In the genomic region with DNA sequence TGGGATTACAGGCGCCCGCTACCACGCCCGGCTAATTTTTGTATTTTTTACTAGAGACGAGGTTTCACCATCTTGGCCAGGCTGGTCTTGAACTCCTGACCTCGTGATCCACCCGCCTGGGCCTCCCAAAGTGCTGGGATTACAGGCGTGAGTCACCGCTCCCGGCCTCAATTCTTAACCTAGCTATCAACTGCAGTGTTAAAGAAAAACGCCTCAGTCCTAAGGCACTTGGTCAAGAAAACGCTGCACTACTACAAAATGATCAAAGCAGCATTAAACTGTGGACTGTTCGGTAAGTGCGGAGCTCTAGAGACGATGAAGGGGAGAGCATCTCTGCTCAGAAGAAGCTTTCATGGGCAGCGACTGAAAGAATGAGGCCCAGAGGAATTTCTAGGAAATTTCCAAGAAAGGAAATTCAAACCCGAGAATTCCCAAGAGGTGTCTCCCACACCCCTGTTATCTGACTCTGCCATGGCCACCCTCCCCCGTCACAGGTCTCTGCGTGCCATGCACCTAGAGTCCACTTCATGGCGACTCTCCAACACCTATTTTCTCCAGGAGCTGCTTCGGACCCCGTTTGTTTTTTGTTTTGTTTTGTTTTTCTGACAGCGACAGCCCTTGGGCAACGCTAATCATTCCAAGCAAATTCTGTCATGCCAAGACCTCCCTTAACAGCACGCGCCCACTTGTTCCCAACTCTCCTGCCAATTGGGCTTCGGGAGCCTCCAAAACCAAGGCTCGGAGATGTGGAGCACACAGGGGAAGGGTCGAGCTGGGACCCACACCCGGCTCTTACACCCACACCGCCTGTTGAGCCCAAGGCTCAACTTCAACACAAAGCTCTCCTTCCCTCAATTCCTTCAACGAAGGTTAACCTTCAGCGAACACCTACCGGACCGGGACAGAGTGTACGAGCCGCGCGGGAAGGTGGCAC, we compare ENCODE assay signal across 1 cellular context.
TF ChIP-seq lines count a peak whose summit lies in the region.
"Not testable (repeated sequence)": the region's sequence is repeated elsewhere in the genome, so short reads cannot be mapped to it uniquely, and the experiment has no call there.

No MANE protein-coding gene starts in this region.

TF ChIP-seq in K562, 482 proteins besides CTCF, POLR2A, EP300 and RAD21:
- TF ChIP-seq ATF3 (IDR thresholded peaks at IDR 0.05): peak; percentile 69
- TF ChIP-seq ATF3 (CRISPR knock-in tag; conservative IDR thresholded peaks at IDR 0.05); JUND (tag; IDR thresholded peaks at IDR 0.05; ENCODE audit: borderline replicate concordance, low read depth, low read length); TOE1 (CRISPR knock-in tag; IDR thresholded peaks at IDR 0.05; ENCODE audit: borderline replicate concordance, low read depth): not testable (repeated sequence)
- TF ChIP-seq FOSL1 (tag; conservative IDR thresholded peaks at IDR 0.05): peak; percentile 67
- TF ChIP-seq HMGXB4 (CRISPR knock-in tag; IDR thresholded peaks at IDR 0.05): 0 out of 2 replicates have a peak, but pooled peaks have one; percentile 25
- TF ChIP-seq, protein P1, sequence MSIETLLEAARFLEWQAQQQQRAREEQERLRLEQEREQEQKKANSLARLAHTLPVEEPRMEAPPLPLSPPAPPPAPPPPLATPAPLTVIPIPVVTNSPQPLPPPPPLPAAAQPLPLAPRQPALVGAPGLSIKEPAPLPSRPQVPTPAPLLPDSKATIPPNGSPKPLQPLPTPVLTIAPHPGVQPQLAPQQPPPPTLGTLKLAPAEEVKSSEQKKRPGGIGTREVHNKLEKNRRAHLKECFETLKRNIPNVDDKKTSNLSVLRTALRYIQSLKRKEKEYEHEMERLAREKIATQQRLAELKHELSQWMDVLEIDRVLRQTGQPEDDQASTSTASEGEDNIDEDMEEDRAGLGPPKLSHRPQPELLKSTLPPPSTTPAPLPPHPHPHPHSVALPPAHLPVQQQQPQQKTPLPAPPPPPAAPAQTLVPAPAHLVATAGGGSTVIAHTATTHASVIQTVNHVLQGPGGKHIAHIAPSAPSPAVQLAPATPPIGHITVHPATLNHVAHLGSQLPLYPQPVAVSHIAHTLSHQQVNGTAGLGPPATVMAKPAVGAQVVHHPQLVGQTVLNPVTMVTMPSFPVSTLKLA (conservative IDR thresholded peaks at IDR 0.05): 0 out of 4 replicates have a peak, but pooled peaks of 1 of the 2 experiments have one; percentile 10
- TF ChIP-seq CXXC5 (CRISPR knock-in tag; IDR thresholded peaks at IDR 0.05): peak; percentile 20; the same call in 1 of the 2 replicates
- TF ChIP-seq CHD1 (IDR thresholded peaks at IDR 0.05; ENCODE audit: low read length): peak; percentile 15
- 0 out of 2 replicates have a peak, but pooled peaks have one; percentile 10 for TF ChIP-seq TCF3 (CRISPR knock-in tag; IDR thresholded peaks at IDR 0.05)
- peak; percentile 41 for TF ChIP-seq SAP30 (IDR thresholded peaks at IDR 0.05; ENCODE audit: borderline replicate concordance, insufficient read depth, low read depth, low read length, poor library complexity, severe bottlenecking)
- TF ChIP-seq ARID1B (IDR thresholded peaks at IDR 0.05): 0 out of 2 replicates have a peak, but pooled peaks have one; percentile 26
- 0 out of 2 replicates have a peak, but pooled peaks have one; percentile 32 for TF ChIP-seq CEBPB (tag; IDR thresholded peaks at IDR 0.05)
- TF ChIP-seq JUND (IDR thresholded peaks at IDR 0.05; ENCODE audit: borderline replicate concordance, low read depth, low read length): peak; percentile 59
- TF ChIP-seq, protein P2, sequence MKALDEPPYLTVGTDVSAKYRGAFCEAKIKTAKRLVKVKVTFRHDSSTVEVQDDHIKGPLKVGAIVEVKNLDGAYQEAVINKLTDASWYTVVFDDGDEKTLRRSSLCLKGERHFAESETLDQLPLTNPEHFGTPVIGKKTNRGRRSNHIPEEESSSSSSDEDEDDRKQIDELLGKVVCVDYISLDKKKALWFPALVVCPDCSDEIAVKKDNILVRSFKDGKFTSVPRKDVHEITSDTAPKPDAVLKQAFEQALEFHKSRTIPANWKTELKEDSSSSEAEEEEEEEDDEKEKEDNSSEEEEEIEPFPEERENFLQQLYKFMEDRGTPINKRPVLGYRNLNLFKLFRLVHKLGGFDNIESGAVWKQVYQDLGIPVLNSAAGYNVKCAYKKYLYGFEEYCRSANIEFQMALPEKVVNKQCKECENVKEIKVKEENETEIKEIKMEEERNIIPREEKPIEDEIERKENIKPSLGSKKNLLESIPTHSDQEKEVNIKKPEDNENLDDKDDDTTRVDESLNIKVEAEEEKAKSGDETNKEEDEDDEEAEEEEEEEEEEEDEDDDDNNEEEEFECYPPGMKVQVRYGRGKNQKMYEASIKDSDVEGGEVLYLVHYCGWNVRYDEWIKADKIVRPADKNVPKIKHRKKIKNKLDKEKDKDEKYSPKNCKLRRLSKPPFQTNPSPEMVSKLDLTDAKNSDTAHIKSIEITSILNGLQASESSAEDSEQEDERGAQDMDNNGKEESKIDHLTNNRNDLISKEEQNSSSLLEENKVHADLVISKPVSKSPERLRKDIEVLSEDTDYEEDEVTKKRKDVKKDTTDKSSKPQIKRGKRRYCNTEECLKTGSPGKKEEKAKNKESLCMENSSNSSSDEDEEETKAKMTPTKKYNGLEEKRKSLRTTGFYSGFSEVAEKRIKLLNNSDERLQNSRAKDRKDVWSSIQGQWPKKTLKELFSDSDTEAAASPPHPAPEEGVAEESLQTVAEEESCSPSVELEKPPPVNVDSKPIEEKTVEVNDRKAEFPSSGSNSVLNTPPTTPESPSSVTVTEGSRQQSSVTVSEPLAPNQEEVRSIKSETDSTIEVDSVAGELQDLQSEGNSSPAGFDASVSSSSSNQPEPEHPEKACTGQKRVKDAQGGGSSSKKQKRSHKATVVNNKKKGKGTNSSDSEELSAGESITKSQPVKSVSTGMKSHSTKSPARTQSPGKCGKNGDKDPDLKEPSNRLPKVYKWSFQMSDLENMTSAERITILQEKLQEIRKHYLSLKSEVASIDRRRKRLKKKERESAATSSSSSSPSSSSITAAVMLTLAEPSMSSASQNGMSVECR (CRISPR knock-in tag; IDR thresholded peaks at IDR 0.05): peak; percentile 31; the same call in 1 of the 2 replicates
- TF ChIP-seq TOE1 (IDR thresholded peaks at IDR 0.05; ENCODE audit: borderline replicate concordance): peak; percentile 29; the same call in 1 of the 2 replicates
TF ChIP-seq in K562: peak in this region for 13; not testable (repeated sequence) for 469.
